In the genomic region with DNA sequence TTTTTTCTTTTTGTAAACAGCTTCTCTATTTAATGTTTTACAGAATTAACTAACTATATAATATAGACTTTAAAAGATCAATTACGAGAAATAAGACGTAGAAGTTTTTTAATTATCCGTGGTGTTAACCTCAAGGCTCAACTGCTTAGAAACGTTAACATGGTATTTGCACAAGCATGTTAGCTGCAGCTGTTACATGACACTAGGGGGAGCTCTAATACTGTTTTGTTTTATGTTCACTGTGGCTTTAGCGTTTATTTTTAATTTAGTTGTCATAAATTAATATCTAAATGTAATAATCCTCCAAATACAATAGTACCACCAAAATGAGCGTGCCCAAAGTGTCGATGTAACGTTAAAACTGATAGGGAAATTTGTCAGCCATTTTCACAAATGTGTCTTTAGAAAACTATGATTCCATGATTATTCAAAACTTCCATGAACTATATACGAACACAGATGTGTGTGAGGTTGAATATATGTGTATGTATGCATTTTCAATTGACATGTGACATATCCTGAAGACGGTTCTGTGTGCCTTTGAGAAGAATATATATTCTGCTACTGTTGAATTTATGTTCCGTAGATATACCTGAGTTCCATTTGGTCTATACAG, we compare ENCODE assay signal across 8 cellular contexts.
DNase-seq lines count a peak whose midpoint lies in the region; ATAC-seq and TF ChIP-seq lines count a peak whose summit lies in the region.

No MANE protein-coding gene starts in this region.

- H3K9me3 ChIP-seq in mammary epithelial cell (replicated peaks; ENCODE audit: insufficient read depth, low read length) (no peaks in the 10 kb centered on the region), mesenchymal stem cell (ENCODE audit: control insufficient read depth, low read length) (no peaks in the 10 kb centered on the region)

- H3K18ac ChIP-seq in mesenchymal stem cell (ENCODE audit: low read depth in 1 of 2, low read length in 2 of 2), result no peak overlapping the region

- H3K4me1 ChIP-seq in mammary epithelial cell (ENCODE audit: insufficient read depth, low read length) (peaks cover 21% of the 10 kb centered on the region), mesenchymal stem cell (ENCODE audit: control insufficient read depth, insufficient read depth, low read depth, low read length) (peaks cover 3% of the 10 kb centered on the region)

- peak; percentile 84 to 88 for TF ChIP-seq CTCF in mammary epithelial cell (conservative IDR thresholded peaks at IDR 0.05 in 1 of 2, IDR thresholded peaks at IDR 0.05 in 1 of 2; ENCODE audit: extremely low read depth in 1 of 2, insufficient read depth in 1 of 2, low read depth in 1 of 2, low read length in 2 of 2)

- no TSS peak for BruUV-seq in mammary epithelial cell (replicated peaks; lab: Mats Ljungman, UMichigan)

- H4K91ac ChIP-seq in mesenchymal stem cell (ENCODE audit: low read length), result no peak overlapping the region

- no peaks in the 10 kb centered on the region for H3K79me2 ChIP-seq in mammary epithelial cell (ENCODE audit: insufficient read depth, low read length)

- CTCF ChIA-PET in mammary epithelial cell (lab: Charles Lee; ENCODE audit: low non-redundant PET), result interaction anchor here (0.6 kb wide), 2 partner anchors 10 to 236 kb away, joined by 3 to 6 read pairs; no protein-coding TSS in a partner anchor

- H3K4me2 ChIP-seq in mammary epithelial cell (ENCODE audit: insufficient read depth, low read depth, low read length) (no peak overlapping the region), mesenchymal stem cell (ENCODE audit: low read length, poor library complexity, severe bottlenecking) (no peak overlapping the region)

- H3K4me3 ChIP-seq in mammary epithelial cell (replicated peaks in 1 of 3; ENCODE audit: insufficient read depth in 1 of 3, low read depth in 2 of 3, low read length in 3 of 3) (no peak overlapping the region), mesenchymal stem cell (ENCODE audit: insufficient read depth in 1 of 2, low read depth in 1 of 2, low read length in 2 of 2) (no peak overlapping the region)

- no peak overlapping the region for H3K23ac ChIP-seq in mesenchymal stem cell (ENCODE audit: low read length in 2 of 2)

- no peak overlapping the region for H2BK15ac ChIP-seq in mesenchymal stem cell (ENCODE audit: low read depth, poor library complexity, severe bottlenecking)

- no peak overlapping the region for H2BK5ac ChIP-seq in mesenchymal stem cell (ENCODE audit: low read depth, low read length, poor library complexity, severe bottlenecking)

- H2BK12ac ChIP-seq in mesenchymal stem cell (ENCODE audit: low read length in 2 of 2), result no peak overlapping the region

- intact Hi-C loops in mammary epithelial cell (cut with micrococcal nuclease), result loop anchor here (2.0 to 5.0 kb wide), 3 partner anchors 236 to 801 kb away; no protein-coding TSS in a partner anchor

- H3K27me3 ChIP-seq in mammary epithelial cell (ENCODE audit: insufficient read depth, low read length) (no peaks in the 10 kb centered on the region), mesenchymal stem cell (ENCODE audit: control insufficient read depth in 1 of 2, insufficient read depth in 1 of 2, low read length in 2 of 2) (no peaks in the 10 kb centered on the region)

- H4K20me1 ChIP-seq in mammary epithelial cell (ENCODE audit: insufficient read depth, low read length), result no peaks in the 10 kb centered on the region

- H4K8ac ChIP-seq in mesenchymal stem cell (ENCODE audit: low read length), result no peak overlapping the region

- no peak overlapping the region for H2AK5ac ChIP-seq in mesenchymal stem cell (ENCODE audit: low read length, severe bottlenecking)

- peak; percentile 86 for ATAC-seq in HG02870 (IDR thresholded peaks at IDR 0.05; ENCODE audit: unreplicated experiment)

- H2AFZ ChIP-seq in mammary epithelial cell (ENCODE audit: low read depth, low read length) (no peak overlapping the region), mesenchymal stem cell (ENCODE audit: low read depth, low read length) (no peak overlapping the region)

- 21% methylated on average over 10 of the region's 11 CpGs for WGBS in mammary epithelial cell (ENCODE audit: low coverage, missing lambda C conversion rate)
- 19% methylated on average over 6 of the region's 11 CpGs for WGBS in mesenchymal stem cell

- H3K36me3 ChIP-seq in mammary epithelial cell (ENCODE audit: insufficient read depth, low read length) (no peaks in the 10 kb centered on the region), mesenchymal stem cell (ENCODE audit: control insufficient read depth in 1 of 2, insufficient read depth in 2 of 2, low read depth in 1 of 2, low read length in 2 of 2) (no peaks in the 10 kb centered on the region)

- H3K27ac ChIP-seq in mammary epithelial cell (ENCODE audit: insufficient read depth, low read depth, low read length) (no peak overlapping the region), mesenchymal stem cell (ENCODE audit: low read length, poor library complexity, severe bottlenecking) (no peak overlapping the region)

- dilution Hi-C loops in mammary epithelial cell (cut with HindIII; ENCODE audit: low sequenced_read_pairs), result no loop called here

- H3K79me1 ChIP-seq in mesenchymal stem cell (replicated peaks; ENCODE audit: low read length, poor library complexity, severe bottlenecking), result no peaks in the 10 kb centered on the region

- H3K9ac ChIP-seq in mammary epithelial cell (ENCODE audit: insufficient read depth, low read length) (no peak overlapping the region), mesenchymal stem cell (ENCODE audit: low read length) (no peak overlapping the region)

- H3K14ac ChIP-seq in mesenchymal stem cell (ENCODE audit: low read length in 2 of 2), result no peak overlapping the region

- H2BK120ac ChIP-seq in mesenchymal stem cell (ENCODE audit: low read depth, low read length), result no peak overlapping the region

- DNase-seq in SIG-M5 treated with dmso at 0.1 percent for 504 hours (lab: John Stamatoyannopoulos, UW; ENCODE audit: unreplicated experiment) (peak; percentile 34), SIG-M5 (lab: John Stamatoyannopoulos, UW) (no peak), NCI-H2227 treated with DMSO at 0.1 percent for 48 hours (lab: John Stamatoyannopoulos, UW) (peak; percentile 50), mammary epithelial cell (peak; percentile 16), mesenchymal stem cell (peak; percentile 45), GDM1 (lab: John Stamatoyannopoulos, UW) (no peak), NCI-H2196 treated with DMSO at 0.1 percent for 48 hours (lab: John Stamatoyannopoulos, UW; ENCODE audit: unreplicated experiment) (no peak)

- in situ Hi-C loops in mammary epithelial cell (cut with MboI; ENCODE audit: low sequenced_read_pairs in 2 of 2), result no loop called here

- no peak overlapping the region for H3K4ac ChIP-seq in mesenchymal stem cell (ENCODE audit: low read depth in 1 of 2, low read length in 2 of 2)

Comparison
In these comparisons a context has a peak if more than half of its experiments do, and no peak if none do; other contexts are left out.
1. DNase-seq: peak in SIG-M5 treated with dmso at 0.1 percent for 504 hours (single experiment), NCI-H2227 treated with DMSO at 0.1 percent for 48 hours (single experiment), mammary epithelial cell (single experiment) and mesenchymal stem cell (single experiment); none in SIG-M5 (single experiment), GDM1 (single experiment) and NCI-H2196 treated with DMSO at 0.1 percent for 48 hours (single experiment).